Comparison of ENCODE assay signal across 14 cellular contexts in the genomic region with DNA sequence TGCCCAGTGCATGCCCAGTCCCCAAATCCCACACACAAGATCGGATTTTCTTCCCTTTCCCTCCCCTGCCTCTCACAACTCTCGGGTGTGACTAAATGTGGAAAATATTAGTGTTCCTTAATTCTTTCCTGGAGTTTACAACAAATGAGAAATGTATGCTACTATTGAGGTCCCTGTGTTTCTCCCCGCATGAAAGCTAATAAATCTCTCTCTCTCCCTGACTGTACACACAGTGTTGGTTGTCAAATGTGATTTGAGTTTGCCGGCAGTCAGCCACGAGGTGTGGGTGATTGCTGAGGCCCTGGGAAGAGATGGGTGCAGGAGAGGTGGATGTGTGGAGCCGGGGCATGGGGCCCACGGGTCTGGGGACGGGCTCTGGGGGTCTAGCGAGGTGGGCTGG.
DNase-seq lines count a peak whose midpoint lies in the region; ATAC-seq and TF ChIP-seq lines count a peak whose summit lies in the region.
"Had no signal": no experiment of that assay in that cellular context is flagged by ENCODE, and none has a peak within 500 bp of the region (broad histone marks: within the 10 kb centered on the region; RNA-seq: fewer than 3 reads in every experiment).

No MANE protein-coding gene starts in this region.

- H3K9ac ChIP-seq in neuronal stem cell (ENCODE audit: low read depth, low read length, poor library complexity), result no peak overlapping the region

- H3K27me3 Mint-ChIP-seq in activated CD8-positive, alpha-beta T cell treated with anti-CD3 and anti-CD28 coated beads, Interleukin-2, amount 10 ng/mL, durations not matched to agents 7 days and 5 days (ENCODE audit: low read depth), result peaks cover 19% of the 10 kb centered on the region
- peaks cover 4% of the 10 kb centered on the region for H3K27me3 Mint-ChIP-seq in activated CD8-positive, alpha-beta T cell treated with anti-CD3 and anti-CD28 coated beads for 36 hours
- peaks cover 2% of the 10 kb centered on the region for H3K27me3 Mint-ChIP-seq in activated B cell treated with CpG ODN at 0.5 μM for 24 hours

- no peak overlapping the region for H3K4me2 ChIP-seq in neuronal stem cell (ENCODE audit: insufficient read depth, low read length, poor library complexity, severe bottlenecking)

- H3K4me1 ChIP-seq in neuronal stem cell (ENCODE audit: control insufficient read depth in 2 of 2, insufficient read depth in 1 of 2, low read depth in 1 of 2, low read length in 2 of 2) (peaks cover 5 to 6% of the 10 kb centered on the region in 2 donors), tibial nerve (peaks cover 0 to 14% (median 0%) of the 10 kb centered on the region in 4 donors)
- H3K4me1 ChIP-seq: transverse colon had no signal

- intact Hi-C loops in activated CD8-positive, alpha-beta T cell treated with anti-CD3 and anti-CD28 coated beads for 36 hours (cut with micrococcal nuclease), result no loop called here
- intact Hi-C loops in activated B cell treated with CpG ODN at 0.5 μM for 24 hours (cut with micrococcal nuclease), result loop anchor here (5.0 kb wide), 2 partner anchors 48 to 142 kb away; no protein-coding TSS in a partner anchor

- no peak overlapping the region for H4K8ac ChIP-seq in neuronal stem cell (ENCODE audit: low read depth, low read length)

- no peaks in the 10 kb centered on the region for H3K36me3 ChIP-seq in neuronal stem cell (replicated peaks in 1 of 2; ENCODE audit: control insufficient read depth in 2 of 2, insufficient read depth in 2 of 2, low read length in 2 of 2)
- no peaks in the 10 kb centered on the region for H3K36me3 ChIP-seq in tibial nerve
- H3K36me3 ChIP-seq: lower lobe of right lung, transverse colon had no signal

- POLR2A ChIA-PET in activated CD8-positive, alpha-beta T cell treated with anti-CD3 and anti-CD28 coated beads, Interleukin-2, amount 10 ng/mL, durations not matched to agents 7 days and 5 days (lab: Charles Lee), result interaction anchor here (0.9 kb wide), 1 partner anchor 15 kb away, joined by 3 read pairs; no protein-coding TSS in a partner anchor
- POLR2A ChIA-PET in activated CD8-positive, alpha-beta T cell treated with anti-CD3 and anti-CD28 coated beads for 36 hours (lab: Charles Lee), result interaction anchor here (1.0 kb wide), 1 partner anchor 9 kb away, joined by 4 read pairs; no protein-coding TSS in a partner anchor
- POLR2A ChIA-PET in activated B cell treated with CpG ODN at 0.5 μM for 24 hours (lab: Charles Lee), result interaction anchor here (1.2 kb wide), 1 partner anchor 97 kb away, joined by 3 read pairs; no protein-coding TSS in a partner anchor

- peak overlapping the region; percentile 63 for H3K27ac Mint-ChIP-seq in activated CD8-positive, alpha-beta T cell treated with anti-CD3 and anti-CD28 coated beads, Interleukin-2, amount 10 ng/mL, durations not matched to agents 7 days and 5 days
- no peak overlapping the region for H3K27ac Mint-ChIP-seq in activated CD8-positive, alpha-beta T cell treated with anti-CD3 and anti-CD28 coated beads for 36 hours
- H3K27ac Mint-ChIP-seq in activated B cell treated with CpG ODN at 0.5 μM for 24 hours, result no peak overlapping the region

- no peaks in the 10 kb centered on the region for H3K36me3 Mint-ChIP-seq in activated CD8-positive, alpha-beta T cell treated with anti-CD3 and anti-CD28 coated beads, Interleukin-2, amount 10 ng/mL, durations not matched to agents 7 days and 5 days (ENCODE audit: low read depth)
- no peaks in the 10 kb centered on the region for H3K36me3 Mint-ChIP-seq in activated CD8-positive, alpha-beta T cell treated with anti-CD3 and anti-CD28 coated beads for 36 hours (ENCODE audit: low read depth)
- H3K36me3 Mint-ChIP-seq in activated B cell treated with CpG ODN at 0.5 μM for 24 hours (ENCODE audit: low read depth), result no peaks in the 10 kb centered on the region

- H3K18ac ChIP-seq in neuronal stem cell (ENCODE audit: low read length), result peak overlapping the region; percentile 19

- no peak overlapping the region for H2AFZ ChIP-seq in neuronal stem cell (ENCODE audit: low read length)

- peaks cover 35% of the 10 kb centered on the region for H3K4me1 Mint-ChIP-seq in activated CD8-positive, alpha-beta T cell treated with anti-CD3 and anti-CD28 coated beads, Interleukin-2, amount 10 ng/mL, durations not matched to agents 7 days and 5 days (ENCODE audit: low read depth)
- H3K4me1 Mint-ChIP-seq in activated CD8-positive, alpha-beta T cell treated with anti-CD3 and anti-CD28 coated beads for 36 hours (ENCODE audit: low read depth), result peaks cover 24% of the 10 kb centered on the region
- peaks cover 37% of the 10 kb centered on the region for H3K4me1 Mint-ChIP-seq in activated B cell treated with CpG ODN at 0.5 μM for 24 hours

- no peaks in the 10 kb centered on the region for H3K9me3 Mint-ChIP-seq in activated CD8-positive, alpha-beta T cell treated with anti-CD3 and anti-CD28 coated beads, Interleukin-2, amount 10 ng/mL, durations not matched to agents 7 days and 5 days (ENCODE audit: insufficient read depth)
- no peaks in the 10 kb centered on the region for H3K9me3 Mint-ChIP-seq in activated CD8-positive, alpha-beta T cell treated with anti-CD3 and anti-CD28 coated beads for 36 hours
- no peaks in the 10 kb centered on the region for H3K9me3 Mint-ChIP-seq in activated B cell treated with CpG ODN at 0.5 μM for 24 hours

- no peak overlapping the region for H3K14ac ChIP-seq in neuronal stem cell (ENCODE audit: low read length)

- TF ChIP-seq CTCF in activated CD8-positive, alpha-beta T cell treated with anti-CD3 and anti-CD28 coated beads for 36 hours (IDR thresholded peaks at IDR 0.05), result no peak
- TF ChIP-seq CTCF in activated B cell treated with CpG ODN at 0.5 μM for 24 hours (IDR thresholded peaks at IDR 0.05), result no peak
- no peak for TF ChIP-seq CTCF in tibial nerve (IDR thresholded peaks at IDR 0.05)

- no peak overlapping the region for H2BK120ac ChIP-seq in neuronal stem cell (ENCODE audit: low read depth, low read length)

- H2BK5ac ChIP-seq in neuronal stem cell (ENCODE audit: low read length), result no peak overlapping the region

- H3K27ac ChIP-seq in neuronal stem cell (replicated peaks; ENCODE audit: low read length) (no peak overlapping the region), tibial nerve (no peak overlapping the region)
- H3K27ac ChIP-seq: lower lobe of right lung, transverse colon had no signal

- no peak overlapping the region for H3K23ac ChIP-seq in neuronal stem cell (ENCODE audit: low read depth, low read length, poor library complexity)

- DNase-seq in activated CD8-positive, alpha-beta T cell treated with anti-CD3 and anti-CD28 coated beads, Interleukin-2, amount 10 ng/mL, durations not matched to agents 7 days and 5 days, result peak; percentile 23
- DNase-seq in activated CD8-positive, alpha-beta T cell treated with anti-CD3 and anti-CD28 coated beads for 36 hours, result no peak
- DNase-seq in activated B cell treated with CpG ODN at 0.5 μM for 24 hours (no peak), neuronal stem cell (ENCODE audit: low spot score) (no peak), tibial nerve (ENCODE audit: low spot score in 2 of 2) (no peak), NCI-H82 treated with DMSO at 0.1 percent for 48 hours (lab: John Stamatoyannopoulos, UW; ENCODE audit: unreplicated experiment) (no peak)
- DNase-seq: KBM-7; lower lobe of right lung; NCI-H1105 treated with DMSO at 0.1 percent for 48 hours; SIG-M5; stimulated activated CD4-positive, alpha-beta T cell treated with anti-CD3 and anti-CD28 coated beads, Interleukin-4, amount 100 ng/mL, for 1 hour; transverse colon had no signal

- peaks cover 1% of the 10 kb centered on the region for H3K79me1 ChIP-seq in neuronal stem cell (ENCODE audit: low read depth, low read length)

- no peak for TF ChIP-seq POLR2A in tibial nerve (IDR thresholded peaks at IDR 0.05)

- H3K9me3 ChIP-seq in neuronal stem cell (replicated peaks in 1 of 2; ENCODE audit: control insufficient read depth in 2 of 2, insufficient read depth in 1 of 2, low read depth in 1 of 2, low read length in 2 of 2) (no peaks in the 10 kb centered on the region), tibial nerve (no peaks in the 10 kb centered on the region)
- H3K9me3 ChIP-seq: lower lobe of right lung, transverse colon had no signal

- H3K4me3 Mint-ChIP-seq in activated CD8-positive, alpha-beta T cell treated with anti-CD3 and anti-CD28 coated beads, Interleukin-2, amount 10 ng/mL, durations not matched to agents 7 days and 5 days, result peak overlapping the region; percentile 26
- no peak overlapping the region for H3K4me3 Mint-ChIP-seq in activated CD8-positive, alpha-beta T cell treated with anti-CD3 and anti-CD28 coated beads for 36 hours
- H3K4me3 Mint-ChIP-seq in activated B cell treated with CpG ODN at 0.5 μM for 24 hours, result peak overlapping the region; percentile 60

- no peak overlapping the region for H2BK12ac ChIP-seq in neuronal stem cell (ENCODE audit: low read length)

- CTCF ChIA-PET in activated CD8-positive, alpha-beta T cell treated with anti-CD3 and anti-CD28 coated beads, Interleukin-2, amount 10 ng/mL, durations not matched to agents 7 days and 5 days (lab: Charles Lee), result no interaction called here
- CTCF ChIA-PET in activated CD8-positive, alpha-beta T cell treated with anti-CD3 and anti-CD28 coated beads for 36 hours (lab: Charles Lee), result no interaction called here
- CTCF ChIA-PET in activated B cell treated with CpG ODN at 0.5 μM for 24 hours (lab: Charles Lee), result no interaction called here

- no peak overlapping the region for H2AK5ac ChIP-seq in neuronal stem cell (ENCODE audit: low read depth, low read length)

- H4K91ac ChIP-seq in neuronal stem cell (ENCODE audit: low read depth, low read length, poor library complexity), result no peak overlapping the region

- H2BK15ac ChIP-seq in neuronal stem cell (ENCODE audit: low read length), result no peak overlapping the region

- no CpG with 5 or more reads among the region's 9 CpGs for WGBS in neuronal stem cell (ENCODE audit: extremely low coverage in 2 of 2, insufficient read length in 2 of 2, insufficient replicate concordance in 1 of 2), 2 donors
- WGBS in tibial nerve, 2 donors, result 19 to 24% methylated on average over 9 of the region's 9 CpGs

- no peak overlapping the region for H3K4ac ChIP-seq in neuronal stem cell (ENCODE audit: low read length)

- TF ChIP-seq EP300 in tibial nerve (IDR thresholded peaks at IDR 0.05), result no peak

- no peaks in the 10 kb centered on the region for H3K27me3 ChIP-seq in neuronal stem cell (ENCODE audit: control insufficient read depth in 3 of 3, insufficient read depth in 3 of 3, low read depth in 1 of 3, low read length in 3 of 3)
- peaks cover 0 to 10% of the 10 kb centered on the region in 2 donors for H3K27me3 ChIP-seq in tibial nerve

- H3K4me3 ChIP-seq in neuronal stem cell (ENCODE audit: low read length in 2 of 2) (no peak overlapping the region), tibial nerve (no peak overlapping the region)
- H3K4me3 ChIP-seq: lower lobe of right lung, transverse colon had no signal

- ATAC-seq in activated CD8-positive, alpha-beta T cell treated with anti-CD3 and anti-CD28 coated beads, Interleukin-2, amount 10 ng/mL, durations not matched to agents 7 days and 5 days, result peak; percentile 14
- ATAC-seq in activated CD8-positive, alpha-beta T cell treated with anti-CD3 and anti-CD28 coated beads for 36 hours, result no peak
- ATAC-seq in GM21447 (IDR thresholded peaks at IDR 0.05; ENCODE audit: unreplicated experiment) (peak; percentile 11), activated B cell treated with CpG ODN at 0.5 μM for 24 hours (ENCODE audit: low read depth) (peak; percentile 16), HG02852 (IDR thresholded peaks at IDR 0.05; ENCODE audit: unreplicated experiment) (no peak)

Comparison
In these comparisons a context has a peak if more than half of its experiments do, and no peak if none do; other contexts are left out.
1. ATAC-seq: peak in activated CD8-positive, alpha-beta T cell treated with anti-CD3 and anti-CD28 coated beads, Interleukin-2, amount 10 ng/mL, durations not matched to agents 7 days and 5 days (single experiment), GM21447 (single experiment) and activated B cell treated with CpG ODN at 0.5 μM for 24 hours (single experiment); none in activated CD8-positive, alpha-beta T cell treated with anti-CD3 and anti-CD28 coated beads for 36 hours (single experiment) and HG02852 (single experiment).